Comparison of ENCODE assay signal across 9 cellular contexts in genomic region chr11:128627666-128628342, GRCh38. TPM values are rescaled to one million over a fixed set of nuclear protein-coding genes. Genes with fewer than 3 reads are reported as not detected.
DNase-seq lines count a peak whose midpoint lies in the region; ATAC-seq, FAIRE-seq and TF ChIP-seq lines count a peak whose summit lies in the region.
"Had no signal": no experiment of that assay in that cellular context is flagged by ENCODE, and none has a peak within 500 bp of the region (broad histone marks: within the 10 kb centered on the region; RNA-seq: fewer than 3 reads in every experiment).

No MANE protein-coding gene starts in this region.

- H3K36me3 ChIP-seq in Peyer's patch, result no peaks in the 10 kb centered on the region
- H3K36me3 ChIP-seq in kidney (ENCODE audit: control insufficient read depth in 1 of 2, insufficient read depth in 2 of 2, low read length in 2 of 2), result no peaks in the 10 kb centered on the region

- H3K4me1 Mint-ChIP-seq in memory B cell, result peaks cover 77% of the 10 kb centered on the region

- H3K36me3 Mint-ChIP-seq in memory B cell, result peaks cover 2% of the 10 kb centered on the region

- H3K27me3 Mint-ChIP-seq in memory B cell, result no peaks in the 10 kb centered on the region

- FAIRE-seq in GM19239 (lab: Jason Lieb, UNC) (no peak), kidney (lab: Jason Lieb, UNC) (no peak)

- intact Hi-C loops in kidney (cut with DNase I), result loop anchor here (5.0 kb wide), 1 partner anchor 341 kb away; no protein-coding TSS in a partner anchor

- DNase-seq in Peyer's patch (no peak), memory B cell (ENCODE audit: low spot score in 2 of 2) (no peak), GM19239 (ENCODE audit: insufficient read length, low spot score) (no peak), kidney (no peak), NCI-H187 (lab: John Stamatoyannopoulos, UW) (no peak), epidermal melanocyte (ENCODE audit: insufficient read length, low spot score) (no peak)
- DNase-seq: NCI-H1930 had no signal

- ATAC-seq in GM18498 (IDR thresholded peaks at IDR 0.05; ENCODE audit: unreplicated experiment) (peak; percentile 53), GM21528 (IDR thresholded peaks at IDR 0.05; ENCODE audit: low FRiP score, unreplicated experiment) (peak; percentile 32), memory B cell (ENCODE audit: low read depth) (no peak)

- H3K4me3 Mint-ChIP-seq in memory B cell, result peak overlapping the region; percentile 42

- no peaks in the 10 kb centered on the region for H3K9me3 ChIP-seq in Peyer's patch
- H3K9me3 ChIP-seq in kidney (ENCODE audit: control insufficient read depth in 1 of 2, low read length in 2 of 2), result no peaks in the 10 kb centered on the region

- H3K27ac ChIP-seq in Peyer's patch (peak overlapping the region; percentile 21 to 84 (median 38)), kidney (ENCODE audit: low read depth in 2 of 2, low read length in 2 of 2) (peak overlapping the region in 1 of 2 donors; percentile 7)

- H3K27ac Mint-ChIP-seq in memory B cell, result peak overlapping the region; percentile 94

- TF ChIP-seq CTCF in Peyer's patch (IDR thresholded peaks at IDR 0.05) (no peak), kidney (IDR thresholded peaks at IDR 0.05; ENCODE audit: borderline replicate concordance, extremely low read depth, insufficient read depth) (no peak)

- no peak for TF ChIP-seq POLR2A in Peyer's patch (IDR thresholded peaks at IDR 0.05)

- no peak overlapping the region for H3K9ac ChIP-seq in kidney (ENCODE audit: low read length in 2 of 2)

- H3K4me3 ChIP-seq in Peyer's patch, result no peak overlapping the region
- H3K4me3 ChIP-seq in kidney (ENCODE audit: low read length in 2 of 2), result no peak overlapping the region

- peaks cover 1% of the 10 kb centered on the region for H3K9me3 Mint-ChIP-seq in memory B cell

- H3K27me3 ChIP-seq in Peyer's patch, result no peaks in the 10 kb centered on the region

- H3K4me1 ChIP-seq in Peyer's patch (peaks cover 0 to 37% (median 15%) of the 10 kb centered on the region in 4 donors), kidney (ENCODE audit: control insufficient read depth in 1 of 2, insufficient read depth in 1 of 2, low read depth in 1 of 2, low read length in 2 of 2) (peaks cover 10 to 14% of the 10 kb centered on the region in 2 donors)

RNA-seq across cellular contexts. Expression of gene ETS1, which starts 40.4 kb away (rescaled TPM):
- 10 to 100 TPM; 21.9 to 78.4 (median 31.3) TPM for total RNA-seq in Peyer's patch
- 124 TPM for total RNA-seq in kidney
- 23.5 TPM for polyA plus RNA-seq in kidney (ENCODE audit: insufficient read depth, low read depth, low replicate concordance)
